27 cellular contexts compared by ENCODE assay signal in the genomic region with DNA sequence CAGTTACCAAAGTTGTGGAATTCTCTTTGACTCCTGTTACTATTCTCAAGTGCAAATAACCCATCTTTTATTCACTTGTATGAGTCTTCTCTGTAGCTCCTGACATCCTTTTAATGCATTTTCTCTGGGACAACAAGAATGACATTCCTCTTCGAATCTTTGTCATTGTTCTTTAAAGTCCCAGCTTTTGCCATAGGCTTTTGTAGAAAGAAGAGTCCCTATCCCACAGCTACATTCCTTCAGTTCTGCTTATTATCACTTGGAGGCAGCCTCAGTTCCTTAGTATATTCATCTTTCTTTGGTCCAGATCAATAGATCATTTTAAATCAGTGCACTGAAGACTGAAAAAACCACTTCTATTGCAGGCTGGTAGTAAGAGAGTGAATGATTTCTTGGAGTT.
"Had no signal": no experiment of that assay in that cellular context is flagged by ENCODE, and none has a peak within 500 bp of the region (broad histone marks: within the 10 kb centered on the region; RNA-seq: fewer than 3 reads in every experiment).

No MANE protein-coding gene starts in this region.

- H3K4me1 Mint-ChIP-seq: activated CD4-positive, alpha-beta memory T cell treated with anti-CD3 and anti-CD28 coated beads, Interleukin-2, amount 10 ng/mL, durations not matched to agents 7 days and 5 days; activated CD4-positive, alpha-beta T cell treated with anti-CD3 and anti-CD28 coated beads for 36 hours; activated naive CD4-positive, alpha-beta T cell treated with anti-CD3 and anti-CD28 coated beads, Interleukin-2, amount 50 U/mL, for 24 hours; T-cell had no signal

- H3K4me1 ChIP-seq: breast epithelium had no signal

- H3K4me3 Mint-ChIP-seq: activated CD4-positive, alpha-beta memory T cell treated with anti-CD3 and anti-CD28 coated beads, Interleukin-2, amount 10 ng/mL, durations not matched to agents 7 days and 5 days; activated CD4-positive, alpha-beta T cell treated with anti-CD3 and anti-CD28 coated beads for 36 hours; activated naive CD4-positive, alpha-beta T cell treated with anti-CD3 and anti-CD28 coated beads, Interleukin-2, amount 50 U/mL, for 24 hours; T-cell had no signal

- H3K9me3 ChIP-seq: breast epithelium had no signal

- H3K27ac Mint-ChIP-seq: activated CD4-positive, alpha-beta memory T cell treated with anti-CD3 and anti-CD28 coated beads, Interleukin-2, amount 10 ng/mL, durations not matched to agents 7 days and 5 days; activated CD4-positive, alpha-beta T cell treated with anti-CD3 and anti-CD28 coated beads for 36 hours; activated naive CD4-positive, alpha-beta T cell treated with anti-CD3 and anti-CD28 coated beads, Interleukin-2, amount 50 U/mL, for 24 hours; T-cell had no signal

- H3K27me3 Mint-ChIP-seq: activated CD4-positive, alpha-beta T cell treated with anti-CD3 and anti-CD28 coated beads for 36 hours; activated naive CD4-positive, alpha-beta T cell treated with anti-CD3 and anti-CD28 coated beads, Interleukin-2, amount 50 U/mL, for 24 hours; T-cell had no signal

- H3K27me3 ChIP-seq: breast epithelium had no signal

- H3K4me3 ChIP-seq: breast epithelium, SK-N-MC had no signal

- H3K36me3 ChIP-seq: breast epithelium had no signal

- H3K36me3 Mint-ChIP-seq: activated naive CD4-positive, alpha-beta T cell treated with anti-CD3 and anti-CD28 coated beads, Interleukin-2, amount 50 U/mL, for 24 hours; T-cell had no signal

- H3K9me3 Mint-ChIP-seq: activated CD4-positive, alpha-beta memory T cell treated with anti-CD3 and anti-CD28 coated beads, Interleukin-2, amount 10 ng/mL, durations not matched to agents 7 days and 5 days; activated naive CD4-positive, alpha-beta T cell treated with anti-CD3 and anti-CD28 coated beads, Interleukin-2, amount 50 U/mL, for 24 hours; T-cell had no signal

- DNase-seq: activated CD4-positive, alpha-beta memory T cell treated with anti-CD3 and anti-CD28 coated beads, Interleukin-2, amount 10 ng/mL, durations not matched to agents 7 days and 5 days; activated CD4-positive, alpha-beta T cell treated with anti-CD3 and anti-CD28 coated beads for 36 hours; activated CD4-positive, alpha-beta T cell treated with anti-CD3 and anti-CD28 coated beads, Interleukin-2, amount 50 U/mL, for 1 hour; activated CD8-positive, alpha-beta memory T cell treated with anti-CD3 and anti-CD28 coated beads, Interleukin-2, amount 50 U/mL, for 4 hours; activated naive CD4-positive, alpha-beta T cell; activated T-cell treated with anti-CD3 and anti-CD28 coated beads, Interleukin-2, amount 50 U/mL, for 1 hour; aorta; caudate nucleus; KG1; NCI-H1092; NCI-H1436; NCI-H1694 treated with DMSO at 0.1 percent for 48 hours; NCI-H2029 treated with DMSO at 0.1 percent for 48 hours; NCI-H345; NCI-H510A; NCI-H526 treated with DMSO at 0.1 percent for 48 hours; NCI-H82; OCI-M1; RPMI8226; T-cell; T-helper 2 cell; T1000 had no signal

- ATAC-seq: activated CD4-positive, alpha-beta T cell treated with anti-CD3 and anti-CD28 coated beads for 36 hours; Panc1; Right ventricle myocardium inferior; T-cell had no signal
